22 cellular contexts compared by ENCODE assay signal in the genomic region with DNA sequence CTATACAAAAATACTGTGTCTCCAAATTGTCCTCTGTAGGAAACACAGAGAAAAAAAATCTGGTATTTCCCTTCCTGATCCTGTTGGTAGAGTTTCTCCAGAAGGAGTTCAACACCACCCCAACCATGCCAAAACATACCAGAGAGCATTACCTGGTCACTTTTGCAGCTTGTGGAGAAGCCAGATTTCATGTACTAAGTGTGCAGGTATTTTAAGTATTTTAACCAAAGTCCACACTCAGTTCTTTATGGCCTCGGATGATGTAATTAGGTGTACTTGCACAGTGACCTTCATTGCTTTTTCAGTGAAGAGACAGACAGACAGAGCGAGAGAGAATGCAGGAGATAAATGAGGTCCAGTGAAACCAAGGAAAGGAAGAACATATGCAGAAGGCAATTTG.
DNase-seq lines count a peak whose midpoint lies in the region; ATAC-seq and TF ChIP-seq lines count a peak whose summit lies in the region.
"Had no signal": no experiment of that assay in that cellular context is flagged by ENCODE, and none has a peak within 500 bp of the region (broad histone marks: within the 10 kb centered on the region; RNA-seq: fewer than 3 reads in every experiment).

No MANE protein-coding gene starts in this region.

- DNase-seq in activated naive CD8-positive, alpha-beta T cell treated with anti-CD3 and anti-CD28 coated beads, Interleukin-2, amount 10 ng/mL, durations not matched to agents 7 days and 5 days = no peak
- DNase-seq in activated naive CD8-positive, alpha-beta T cell treated with anti-CD3 and anti-CD28 coated beads, Interleukin-2, amount 50 U/mL, for 24 hours = no peak
- DNase-seq in WERI-Rb-1 = no peak
- no peak for DNase-seq in left colon
- DNase-seq in T-helper 17 cell = no peak
- DNase-seq in ureter (ENCODE audit: low spot score) = no peak
- DNase-seq: 8988T; AML-193; C1 segment of cervical spinal cord; CD8-positive, alpha-beta T cell; DMS53; GDM1; Karpas-422; MV-4-11; NCI-H1694; NCI-H2081 treated with DMSO at 0.1 percent for 48 hours; NCI-H2171 treated with DMSO at 0.1 percent for 48 hours; NCI-H446 treated with DMSO at 0.1 percent for 48 hours; NK-92 treated with Interleukin-12 subunit alpha and Interleukin-12 subunit beta, amount 100 ng/mL, for 24 hours had no signal

- no peak for TF ChIP-seq CTCF in WERI-Rb-1 (IDR thresholded peaks at IDR 0.05; ENCODE audit: low read depth, low read length)

- no peak for ATAC-seq in activated naive CD8-positive, alpha-beta T cell treated with anti-CD3 and anti-CD28 coated beads, Interleukin-2, amount 10 ng/mL, durations not matched to agents 7 days and 5 days (ENCODE audit: low read depth)
- no peak for ATAC-seq in activated naive CD8-positive, alpha-beta T cell treated with anti-CD3 and anti-CD28 coated beads, Interleukin-2, amount 50 U/mL, for 24 hours
- ATAC-seq in left colon (peak; percentile 41), GM18867 (IDR thresholded peaks at IDR 0.05; ENCODE audit: unreplicated experiment) (no peak), T-helper 17 cell (no peak)
- ATAC-seq: CD8-positive, alpha-beta T cell; Panc1; SK-N-SH treated with all-trans-retinoic acid at 6 μM for 48 hours had no signal

- H3K4me3 ChIP-seq in WERI-Rb-1 (ENCODE audit: low read depth, low read length) = no peak overlapping the region

- no peaks in the 10 kb centered on the region for H3K4me1 Mint-ChIP-seq in activated naive CD8-positive, alpha-beta T cell treated with anti-CD3 and anti-CD28 coated beads, Interleukin-2, amount 10 ng/mL, durations not matched to agents 7 days and 5 days
- H3K4me1 Mint-ChIP-seq in activated naive CD8-positive, alpha-beta T cell treated with anti-CD3 and anti-CD28 coated beads, Interleukin-2, amount 50 U/mL, for 24 hours = no peaks in the 10 kb centered on the region
- no peaks in the 10 kb centered on the region for H3K4me1 Mint-ChIP-seq in T-helper 17 cell

- H3K27me3 Mint-ChIP-seq in activated naive CD8-positive, alpha-beta T cell treated with anti-CD3 and anti-CD28 coated beads, Interleukin-2, amount 10 ng/mL, durations not matched to agents 7 days and 5 days = no peaks in the 10 kb centered on the region
- H3K27me3 Mint-ChIP-seq in activated naive CD8-positive, alpha-beta T cell treated with anti-CD3 and anti-CD28 coated beads, Interleukin-2, amount 50 U/mL, for 24 hours = no peaks in the 10 kb centered on the region
- H3K27me3 Mint-ChIP-seq in T-helper 17 cell = no peaks in the 10 kb centered on the region

- POLR2A ChIA-PET in activated naive CD8-positive, alpha-beta T cell treated with anti-CD3 and anti-CD28 coated beads, Interleukin-2, amount 10 ng/mL, durations not matched to agents 7 days and 5 days (lab: Charles Lee) = no interaction called here

- H3K9me3 ChIP-seq in WERI-Rb-1 (ENCODE audit: severe bottlenecking) (no peaks in the 10 kb centered on the region), T-helper 17 cell (ENCODE audit: control insufficient read depth, low read length, poor library complexity, severe bottlenecking) (peaks cover 3% of the 10 kb centered on the region)

- peak overlapping the region; percentile 50 for H3K27ac Mint-ChIP-seq in activated naive CD8-positive, alpha-beta T cell treated with anti-CD3 and anti-CD28 coated beads, Interleukin-2, amount 10 ng/mL, durations not matched to agents 7 days and 5 days
- H3K27ac Mint-ChIP-seq in activated naive CD8-positive, alpha-beta T cell treated with anti-CD3 and anti-CD28 coated beads, Interleukin-2, amount 50 U/mL, for 24 hours = no peak overlapping the region
- H3K27ac Mint-ChIP-seq in T-helper 17 cell = no peak overlapping the region
- H3K27ac Mint-ChIP-seq: CD8-positive, alpha-beta T cell had no signal

- no peak overlapping the region for H3K4me3 Mint-ChIP-seq in activated naive CD8-positive, alpha-beta T cell treated with anti-CD3 and anti-CD28 coated beads, Interleukin-2, amount 10 ng/mL, durations not matched to agents 7 days and 5 days
- H3K4me3 Mint-ChIP-seq in activated naive CD8-positive, alpha-beta T cell treated with anti-CD3 and anti-CD28 coated beads, Interleukin-2, amount 50 U/mL, for 24 hours = no peak overlapping the region
- H3K4me3 Mint-ChIP-seq in T-helper 17 cell = no peak overlapping the region
- H3K4me3 Mint-ChIP-seq: CD8-positive, alpha-beta T cell had no signal

- no peaks in the 10 kb centered on the region for H3K27me3 ChIP-seq in WERI-Rb-1 (ENCODE audit: insufficient read depth, low read depth, severe bottlenecking)

- intact Hi-C loops in left colon (cut with DNase I, micrococcal nuclease) = no loop called here

- H3K9me3 Mint-ChIP-seq in activated naive CD8-positive, alpha-beta T cell treated with anti-CD3 and anti-CD28 coated beads, Interleukin-2, amount 10 ng/mL, durations not matched to agents 7 days and 5 days = peaks cover 4% of the 10 kb centered on the region
- H3K9me3 Mint-ChIP-seq in activated naive CD8-positive, alpha-beta T cell treated with anti-CD3 and anti-CD28 coated beads, Interleukin-2, amount 50 U/mL, for 24 hours = peaks cover 21% of the 10 kb centered on the region

- no peaks in the 10 kb centered on the region for H3K36me3 ChIP-seq in WERI-Rb-1

- H3K27ac ChIP-seq in WERI-Rb-1 = peak overlapping the region; percentile 20; the same call in 1 of the 2 replicates

- no peaks in the 10 kb centered on the region for H3K36me3 Mint-ChIP-seq in activated naive CD8-positive, alpha-beta T cell treated with anti-CD3 and anti-CD28 coated beads, Interleukin-2, amount 10 ng/mL, durations not matched to agents 7 days and 5 days
- no peaks in the 10 kb centered on the region for H3K36me3 Mint-ChIP-seq in activated naive CD8-positive, alpha-beta T cell treated with anti-CD3 and anti-CD28 coated beads, Interleukin-2, amount 50 U/mL, for 24 hours (ENCODE audit: low read depth)
- no peaks in the 10 kb centered on the region for H3K36me3 Mint-ChIP-seq in T-helper 17 cell (ENCODE audit: low read depth)
- H3K36me3 Mint-ChIP-seq: CD8-positive, alpha-beta T cell had no signal
